Comparison of ENCODE assay signal across 1 cellular context in genomic region chr12:50050119-50050385, GRCh38.
TF ChIP-seq lines count a peak whose summit lies in the region.

No MANE protein-coding gene starts in this region.

TF ChIP-seq in SK-N-SH, 30 proteins besides CTCF, POLR2A, EP300 and RAD21 (continued from another document):
- no peak for TF ChIP-seq REST (IDR thresholded peaks at IDR 0.05; ENCODE audit: low read depth, low read length)
- TF ChIP-seq FOXJ3 (CRISPR knock-in tag; IDR thresholded peaks at IDR 0.05): no peak
- TF ChIP-seq RXRA (IDR thresholded peaks at IDR 0.05; ENCODE audit: borderline replicate concordance, low read depth): no peak
- no peak for TF ChIP-seq IRF3 (IDR thresholded peaks at IDR 0.05; ENCODE audit: low read depth, low read length)
TF ChIP-seq in SK-N-SH: peak in this region for 0.
